In the genomic region with DNA sequence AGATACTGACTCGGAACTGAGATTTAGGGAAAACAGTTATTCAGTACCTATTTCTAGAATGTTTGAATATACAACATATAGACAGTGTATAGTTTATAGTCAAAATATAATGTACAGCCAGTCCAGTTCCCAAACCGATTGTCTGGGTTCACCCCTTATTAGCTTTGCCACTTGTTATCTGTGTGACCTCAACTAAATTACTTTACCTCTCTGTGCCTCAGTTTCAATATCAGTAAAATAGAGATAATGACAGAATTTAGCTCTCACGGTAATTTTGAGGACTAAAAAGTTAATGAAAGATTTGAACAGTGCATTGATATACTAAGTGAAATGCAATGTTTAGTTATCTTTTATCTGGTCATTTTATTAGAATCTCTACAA, we compare ENCODE assay signal across 8 cellular contexts. TPM values are rescaled to one million over a fixed set of nuclear protein-coding genes. Genes with fewer than 3 reads are reported as not detected.
A peak's percentile ranks its signal among the peaks of the same experiment; 100 is the strongest.
DNase-seq lines count a peak whose midpoint lies in the region; TF ChIP-seq lines count a peak whose summit lies in the region.

No MANE protein-coding gene starts in this region.

- H3K27me3 ChIP-seq in HAP-1 (ENCODE audit: low read depth) (no peaks in the 10 kb centered on the region), spleen (replicated peaks in 1 of 7) (no peaks in the 10 kb centered on the region)

- peaks cover 2% of the 10 kb centered on the region for H3K36me3 Mint-ChIP-seq in activated CD4-positive, alpha-beta memory T cell treated with anti-CD3 and anti-CD28 coated beads for 36 hours
- no peaks in the 10 kb centered on the region for H3K36me3 Mint-ChIP-seq in glutamatergic neuron (ENCODE audit: unreplicated experiment)

- no peak for TF ChIP-seq POLR2A in spleen (IDR thresholded peaks at IDR 0.05)

- DNase-seq in HAP-1 (ENCODE audit: low spot score in 2 of 2) = no peak
- DNase-seq in activated CD4-positive, alpha-beta memory T cell treated with anti-CD3 and anti-CD28 coated beads for 36 hours = no peak
- no peak for DNase-seq in glutamatergic neuron
- DNase-seq in spleen = no peak
- no peak for DNase-seq in EL
- DNase-seq in activated gamma-delta T cell (lab: John Stamatoyannopoulos, UW) = no peak
- no peak for DNase-seq in COLO668 (lab: John Stamatoyannopoulos, UW; ENCODE audit: unreplicated experiment)
- DNase-seq in dedifferentiated amniotic fluid mesenchymal stem cell (ENCODE audit: extremely low spot score) = no peak

- intact Hi-C loops in activated CD4-positive, alpha-beta memory T cell treated with anti-CD3 and anti-CD28 coated beads for 36 hours (cut with micrococcal nuclease) = loop anchor here (2.0 to 5.0 kb wide), 2 partner anchors 222 to 1840 kb away; partner anchors contain the start of gene SNRPD1
- intact Hi-C loops in spleen (cut with DNase I; ENCODE audit: low total_unique reads) = no loop called here

- POLR2A ChIA-PET in activated CD4-positive, alpha-beta memory T cell treated with anti-CD3 and anti-CD28 coated beads for 36 hours (lab: Charles Lee) = interaction anchor here (1.0 kb wide), 1 partner anchor 36 kb away, joined by 4 read pairs; no protein-coding TSS in a partner anchor

- H3K9me3 ChIP-seq in HAP-1 (no peaks in the 10 kb centered on the region), spleen (peaks cover 0 to 4% (median 0%) of the 10 kb centered on the region in 8 donors)

- peak overlapping the region; percentile 77 to 97 (median 94) for H3K27ac ChIP-seq in spleen

- H3K27me3 Mint-ChIP-seq in activated CD4-positive, alpha-beta memory T cell treated with anti-CD3 and anti-CD28 coated beads for 36 hours = peaks cover 2% of the 10 kb centered on the region
- peaks cover 3% of the 10 kb centered on the region for H3K27me3 Mint-ChIP-seq in glutamatergic neuron (ENCODE audit: unreplicated experiment)

- H3K4me1 ChIP-seq in HAP-1 = peaks cover 11% of the 10 kb centered on the region
- peaks cover 28 to 57% (median 49%) of the 10 kb centered on the region in 6 donors for H3K4me1 ChIP-seq in spleen

- WGBS in spleen, 5 donors = 56 to 66% (median 58%) methylated on average over 3 of the region's 3 CpGs

- peak overlapping the region; percentile 88 for H3K27ac Mint-ChIP-seq in activated CD4-positive, alpha-beta memory T cell treated with anti-CD3 and anti-CD28 coated beads for 36 hours
- H3K27ac Mint-ChIP-seq in glutamatergic neuron (ENCODE audit: unreplicated experiment) = peak overlapping the region; percentile 97

- H3K4me3 Mint-ChIP-seq in activated CD4-positive, alpha-beta memory T cell treated with anti-CD3 and anti-CD28 coated beads for 36 hours = peak overlapping the region; percentile 98
- peak overlapping the region; percentile 92 for H3K4me3 Mint-ChIP-seq in glutamatergic neuron (ENCODE audit: unreplicated experiment)

- H3K4me3 ChIP-seq in HAP-1 = peak overlapping the region; percentile 85
- H3K4me3 ChIP-seq in spleen = peak overlapping the region in 6 of 8 donors; percentile 76 to 97 (median 93)

- TF ChIP-seq CTCF in glutamatergic neuron (IDR thresholded peaks at IDR 0.05; ENCODE audit: partially characterized antibody, unreplicated experiment) (no peak), spleen (IDR thresholded peaks at IDR 0.05 in 8 of 11, conservative IDR thresholded peaks at IDR 0.05 in 3 of 11) (no peak)

- in situ Hi-C loops in HAP-1 (cut with MboI; ENCODE audit: low sequenced_read_pairs) = no loop called here

- H3K4me1 Mint-ChIP-seq in activated CD4-positive, alpha-beta memory T cell treated with anti-CD3 and anti-CD28 coated beads for 36 hours (ENCODE audit: low read depth) = peaks cover 36% of the 10 kb centered on the region
- H3K4me1 Mint-ChIP-seq in glutamatergic neuron (ENCODE audit: low read depth, unreplicated experiment) = peaks cover 17% of the 10 kb centered on the region

- H3K9me3 Mint-ChIP-seq in activated CD4-positive, alpha-beta memory T cell treated with anti-CD3 and anti-CD28 coated beads for 36 hours = no peaks in the 10 kb centered on the region
- H3K9me3 Mint-ChIP-seq in glutamatergic neuron (ENCODE audit: unreplicated experiment) = peaks cover 10% of the 10 kb centered on the region

- H3K36me3 ChIP-seq in HAP-1 (replicated peaks) = 0 out of 2 replicates have a peak, but pooled peaks cover 6% of the 10 kb centered on the region
- H3K36me3 ChIP-seq in spleen = peaks cover 0 to 22% (median 0%) of the 10 kb centered on the region in 6 donors

- CTCF ChIA-PET in activated CD4-positive, alpha-beta memory T cell treated with anti-CD3 and anti-CD28 coated beads for 36 hours (lab: Charles Lee) = interaction anchor here (0.7 to 1.5 kb wide), 5 partner anchors 13 to 1852 kb away, joined by 3 read pairs; partner anchors contain the start of gene ESCO1

RNA-seq across cellular contexts. Expression of gene RIOK3, which starts 0.8 kb away (rescaled TPM):
- 10 to 100 TPM; 51.0 to 55.8 TPM for total RNA-seq in activated CD4-positive, alpha-beta memory T cell treated with anti-CD3 and anti-CD28 coated beads for 36 hours
- total RNA-seq in glutamatergic neuron (ENCODE audit: unreplicated experiment) (105 TPM), spleen (10 to 100 TPM; 57.6 to 96.1 (median 71.3) TPM)
- polyA plus RNA-seq in spleen = 10 to 100 TPM; 33.0 to 41.4 (median 39.3) TPM

RNA-seq across cellular contexts. Expression of gene RMC1, which starts 51.0 kb away (rescaled TPM):
- total RNA-seq in activated CD4-positive, alpha-beta memory T cell treated with anti-CD3 and anti-CD28 coated beads for 36 hours = 10 to 100 TPM; 47.6 to 48.6 TPM
- 28.5 TPM for total RNA-seq in glutamatergic neuron (ENCODE audit: unreplicated experiment)
- total RNA-seq in spleen = 10 to 100 TPM; 29.5 to 55.9 (median 43.6) TPM
- polyA plus RNA-seq in spleen = 10 to 100 TPM; 42.0 to 74.7 (median 47.5) TPM
